ENCODE assay signal across 8 cellular contexts in the genomic region with DNA sequence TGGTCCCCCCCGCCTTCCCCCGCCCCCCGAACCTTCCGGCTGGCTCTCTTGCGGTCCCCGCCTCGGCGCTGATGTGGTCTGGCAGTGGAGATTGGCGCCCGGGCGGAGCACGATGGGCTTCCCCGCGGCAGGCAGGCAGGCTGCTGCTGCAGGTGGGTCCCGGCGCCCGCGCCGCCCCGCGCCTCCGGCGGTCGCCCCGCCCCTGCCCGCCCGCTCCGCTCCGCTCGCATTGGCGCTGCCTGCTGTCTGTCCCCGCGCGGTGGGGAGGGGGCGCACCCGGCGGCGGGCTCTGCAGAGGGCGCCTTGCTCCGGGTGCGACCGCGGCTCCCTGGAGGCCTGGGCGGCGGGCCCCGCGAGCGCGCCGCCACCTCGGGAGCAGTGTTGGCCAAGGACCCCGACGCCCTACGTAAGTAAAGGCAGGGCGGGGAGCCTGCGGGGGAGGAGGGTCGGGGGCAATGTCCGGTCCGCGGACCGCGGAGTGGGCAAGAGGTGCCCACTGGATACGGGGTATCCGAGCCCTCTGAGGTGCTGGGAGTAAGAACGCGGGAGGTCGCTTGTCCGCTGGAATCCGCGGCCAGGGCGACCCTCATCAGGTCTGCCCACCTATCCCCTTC. TPM values are rescaled to one million over a fixed set of nuclear protein-coding genes. Genes with fewer than 3 reads are reported as not detected.
DNase-seq lines count a peak whose midpoint lies in the region; ATAC-seq lines count a peak whose summit lies in the region.

A gene with protein sequence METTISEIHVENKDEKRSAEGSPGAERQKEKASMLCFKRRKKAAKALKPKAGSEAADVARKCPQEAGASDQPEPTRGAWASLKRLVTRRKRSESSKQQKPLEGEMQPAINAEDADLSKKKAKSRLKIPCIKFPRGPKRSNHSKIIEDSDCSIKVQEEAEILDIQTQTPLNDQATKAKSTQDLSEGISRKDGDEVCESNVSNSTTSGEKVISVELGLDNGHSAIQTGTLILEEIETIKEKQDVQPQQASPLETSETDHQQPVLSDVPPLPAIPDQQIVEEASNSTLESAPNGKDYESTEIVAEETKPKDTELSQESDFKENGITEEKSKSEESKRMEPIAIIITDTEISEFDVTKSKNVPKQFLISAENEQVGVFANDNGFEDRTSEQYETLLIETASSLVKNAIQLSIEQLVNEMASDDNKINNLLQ (plus strand): TSS at position 292 of the 614 bp plus-strand sequence. CDS start 2,896 bp downstream, outside the sequence.

- intact Hi-C loops in right cardiac atrium (cut with DNase I) (no loop called here), aorta (cut with DNase I) (no loop called here)

- peak within 1 kb of the TSS; percentile 42; the same call in 1 of the 2 replicates for H3K9ac ChIP-seq in HUES64 (ENCODE audit: low read depth, low read length)
- H3K9ac ChIP-seq in SK-N-MC (ENCODE audit: insufficient read length): peak within 1 kb of the TSS; percentile 72

- H3K27me3 ChIP-seq in HUES64 (ENCODE audit: insufficient read depth, low read length): peaks cover 17% of the 10 kb centered on the region; the same call in 1 of the 2 replicates
- no peaks in the 10 kb centered on the region for H3K27me3 ChIP-seq in right cardiac atrium (ENCODE audit: control insufficient read depth, insufficient read depth)
- H3K27me3 ChIP-seq in aorta (ENCODE audit: control insufficient read depth in 1 of 2, insufficient read depth in 2 of 2, low read length in 1 of 2): no peaks in the 10 kb centered on the region

- H3K27ac ChIP-seq in HUES64 (ENCODE audit: low read depth, low read length) (no peak within 1 kb of the TSS), SK-N-MC (peak within 1 kb of the TSS; percentile 52; the same call in 1 of the 2 replicates), right cardiac atrium (ENCODE audit: low read length) (no peak within 1 kb of the TSS), aorta (ENCODE audit: low read depth in 1 of 2, low read length in 2 of 2) (peak within 1 kb of the TSS; percentile 67 to 78)

- peak; percentile 76 for ATAC-seq in GM19397 (IDR thresholded peaks at IDR 0.05; ENCODE audit: unreplicated experiment)
- peak; percentile 85 to 92 for ATAC-seq in right cardiac atrium
- peak; percentile 79 for ATAC-seq in aorta (ENCODE audit: low FRiP score)

- H3K9me3 ChIP-seq in HUES64 (ENCODE audit: insufficient read depth, low read depth, low read length) (no peaks in the 10 kb centered on the region), SK-N-MC (ENCODE audit: low read depth, low read length) (no peaks in the 10 kb centered on the region), right cardiac atrium (ENCODE audit: control insufficient read depth, low read length) (no peaks in the 10 kb centered on the region), aorta (ENCODE audit: control insufficient read depth, low read length) (no peaks in the 10 kb centered on the region)

- peaks cover 7% of the 10 kb centered on the region; the same call in 1 of the 2 replicates for H3K4me1 ChIP-seq in HUES64 (ENCODE audit: insufficient read depth, low read length)
- no peaks in the 10 kb centered on the region for H3K4me1 ChIP-seq in right cardiac atrium (ENCODE audit: control insufficient read depth, insufficient read depth, low read length)
- H3K4me1 ChIP-seq in aorta (ENCODE audit: control insufficient read depth in 1 of 2, insufficient read depth in 2 of 2, low read length in 2 of 2): peaks cover 0 to 1% of the 10 kb centered on the region in 2 donors

- DNase-seq in CD1c-positive myeloid dendritic cell (ENCODE audit: extremely low spot score) (peak; percentile 54), SK-N-MC (ENCODE audit: low read depth, low spot score) (no peak), right cardiac atrium (peak; percentile 39 to 84 (median 80)), retina (peak; percentile 75), aorta (peak; percentile 55 to 87)
- peak; percentile 21 for DNase-seq in activated naive CD8-positive, alpha-beta T cell treated with anti-CD3 and anti-CD28 coated beads, Interleukin-2, amount 50 U/mL, for 16 hours (ENCODE audit: low read depth, low spot score)

- WGBS in HUES64: under 1% methylated on average over 71 of the region's 71 CpGs
- under 1% methylated on average over 71 of the region's 71 CpGs for WGBS in right cardiac atrium
- 1% methylated on average over 42 to 71 of the region's 71 CpGs for WGBS in aorta, 2 donors

- peaks cover 3% of the 10 kb centered on the region; the same call in 1 of the 2 replicates for H3K36me3 ChIP-seq in HUES64 (ENCODE audit: insufficient read depth, low read length)
- H3K36me3 ChIP-seq in SK-N-MC (ENCODE audit: insufficient read depth, low read length): peaks cover 2% of the 10 kb centered on the region; the same call in 1 of the 2 replicates
- no peaks in the 10 kb centered on the region for H3K36me3 ChIP-seq in aorta (ENCODE audit: control insufficient read depth in 1 of 2, insufficient read depth in 2 of 2, low read length in 1 of 2)

- H3K4me3 ChIP-seq in HUES64 (ENCODE audit: low read length) (peak within 1 kb of the TSS; percentile 70), SK-N-MC (peak within 1 kb of the TSS; percentile 91), right cardiac atrium (ENCODE audit: low read length) (peak within 1 kb of the TSS; percentile 92), aorta (ENCODE audit: low read length in 2 of 2) (peak within 1 kb of the TSS; percentile 93 to 96)

RNA-seq across cellular contexts. Expression of the gene that starts here (rescaled TPM):
- 1.1 TPM for polyA plus RNA-seq in HUES64 (2013, experiment 1 of 2)
- polyA plus RNA-seq in HUES64 (2013, experiment 2 of 2): 1.2 TPM
- total RNA-seq in right cardiac atrium (under 1 TPM; 0.20 to 0.24 (median 0.23) TPM), aorta (1 to 10 TPM; 2.8 to 2.9 TPM)
- polyA plus RNA-seq in right cardiac atrium (0.09 TPM), aorta (1 to 10 TPM; 1.1 to 1.4 TPM)

Comparison
In these comparisons a context has a peak if more than half of its experiments do, and no peak if none do; other contexts are left out.
1. Peak in DNase-seq, ATAC-seq and H3K4me3 ChIP-seq in right cardiac atrium; RNA of the gene not detected or under 1 TPM.
2. H3K27ac ChIP-seq: peak in SK-N-MC (single experiment) and aorta (2 of 2); none in HUES64 (single experiment) and right cardiac atrium (single experiment).
3. Peak in every context shown above with its lines, with median percentiles within 50 percentile points of each other: ATAC-seq and H3K4me3 ChIP-seq.